9 cellular contexts compared by ENCODE assay signal in genomic region chr3:120907659-120908029, GRCh38. TPM values are rescaled to one million over a fixed set of nuclear protein-coding genes. Genes with fewer than 3 reads are reported as not detected.
DNase-seq lines count a peak whose midpoint lies in the region; ATAC-seq and TF ChIP-seq lines count a peak whose summit lies in the region.
"Had no signal": no experiment of that assay in that cellular context is flagged by ENCODE, and none has a peak within 500 bp of the region (broad histone marks: within the 10 kb centered on the region; RNA-seq: fewer than 3 reads in every experiment).

No MANE protein-coding gene starts in this region.

- intact Hi-C loops in testis (cut with DNase I; ENCODE audit: low total_unique reads) = no loop called here

- no peak for ATAC-seq in activated T-cell treated with anti-CD3 and anti-CD28 coated beads, Interleukin-2, amount 50 U/mL, for 4 hours

- H3K4me1 ChIP-seq in testis = no peaks in the 10 kb centered on the region

- no peaks in the 10 kb centered on the region for H3K36me3 ChIP-seq in testis (ENCODE audit: low read depth, missing control alignments)

- TF ChIP-seq CTCF in testis (IDR thresholded peaks at IDR 0.05) = no peak

- no peaks in the 10 kb centered on the region for H3K9me3 ChIP-seq in iPS-18c (ENCODE audit: control insufficient read depth, insufficient read depth, low read length)
- H3K9me3 ChIP-seq in testis = no peaks in the 10 kb centered on the region

- peak overlapping the region; percentile 29 for H3K4me3 Mint-ChIP-seq in activated T-cell treated with anti-CD3 and anti-CD28 coated beads, Interleukin-2, amount 50 U/mL, for 4 hours

- H3K9me3 Mint-ChIP-seq in activated T-cell treated with anti-CD3 and anti-CD28 coated beads, Interleukin-2, amount 50 U/mL, for 4 hours = no peaks in the 10 kb centered on the region

- H3K4me3 ChIP-seq in iPS-18c (ENCODE audit: insufficient read depth, low read depth, low read length) (peak overlapping the region; percentile 29), testis (peak overlapping the region; percentile 68 to 70)

- H3K36me3 Mint-ChIP-seq in activated T-cell treated with anti-CD3 and anti-CD28 coated beads, Interleukin-2, amount 50 U/mL, for 4 hours (ENCODE audit: insufficient read depth) = no peaks in the 10 kb centered on the region

- WGBS in testis, 2 donors = 9 to 12% methylated on average over 11 of the region's 11 CpGs

- peaks cover 52% of the 10 kb centered on the region for H3K27me3 Mint-ChIP-seq in activated T-cell treated with anti-CD3 and anti-CD28 coated beads, Interleukin-2, amount 50 U/mL, for 4 hours (ENCODE audit: low read depth)

- TF ChIP-seq POLR2A in testis (IDR thresholded peaks at IDR 0.05) = no peak

- DNase-seq in activated T-cell treated with anti-CD3 and anti-CD28 coated beads, Interleukin-2, amount 50 U/mL, for 4 hours = no peak
- no peak for DNase-seq in activated T-cell treated with anti-CD3 and anti-CD28 coated beads, Interleukin-2, amount 50 U/mL, for 1 hour
- DNase-seq in SHP77 (lab: John Stamatoyannopoulos, UW) (peak; percentile 99), testis (no peak), globus pallidus (ENCODE audit: low spot score) (no peak), KG1 (lab: John Stamatoyannopoulos, UW) (no peak), DMS53 (lab: John Stamatoyannopoulos, UW) (no peak)

- no peaks in the 10 kb centered on the region for H3K27me3 ChIP-seq in testis

- peaks cover 19% of the 10 kb centered on the region for H3K4me1 Mint-ChIP-seq in activated T-cell treated with anti-CD3 and anti-CD28 coated beads, Interleukin-2, amount 50 U/mL, for 4 hours (ENCODE audit: low read depth)

- H3K27ac ChIP-seq in testis = peak overlapping the region in 1 of 2 donors; percentile 69

RNA-seq across cellular contexts. Expression of gene STXBP5L, which starts 0.4 kb away (rescaled TPM):
- not detected for total RNA-seq in activated T-cell treated with anti-CD3 and anti-CD28 coated beads, Interleukin-2, amount 50 U/mL, for 4 hours
- 10 to 100 TPM; 10.0 to 12.1 TPM for total RNA-seq in testis
- polyA plus RNA-seq in testis (ENCODE audit: insufficient read depth, low read depth, low replicate concordance) = 2.3 TPM
- total RNA-seq: epithelial cell of proximal tubule had no signal

Comparison
In these comparisons a context has a peak if more than half of its experiments do, and no peak if none do; other contexts are left out.
1. DNase-seq: peak in SHP77 (2 of 2); none in activated T-cell treated with anti-CD3 and anti-CD28 coated beads, Interleukin-2, amount 50 U/mL, for 4 hours (single experiment), activated T-cell treated with anti-CD3 and anti-CD28 coated beads, Interleukin-2, amount 50 U/mL, for 1 hour (single experiment), testis (single experiment), globus pallidus (single experiment), KG1 (single experiment) and DMS53 (single experiment).
2. RNA of gene STXBP5L, which starts 0.4 kb away (total RNA-seq): 10.0 to 12.1 TPM in testis; not detected in activated T-cell treated with anti-CD3 and anti-CD28 coated beads, Interleukin-2, amount 50 U/mL, for 4 hours; every median in the first group is over 10 times any median in the second.